In genomic region chr9:98523231-98523901, GRCh38 we compare ENCODE assay signal across 13 cellular contexts.
DNase-seq lines count a peak whose midpoint lies in the region; ATAC-seq and TF ChIP-seq lines count a peak whose summit lies in the region.
"Had no signal": no experiment of that assay in that cellular context is flagged by ENCODE, and none has a peak within 500 bp of the region (broad histone marks: within the 10 kb centered on the region; RNA-seq: fewer than 3 reads in every experiment).

No MANE protein-coding gene starts in this region.

- in situ Hi-C loops in Panc1 (cut with HindIII; ENCODE audit: low pct_unique_long_range_greater_than_20kb, low sequenced_read_pairs) = no loop called here

- H3K27ac ChIP-seq in Panc1 (ENCODE audit: low read length) (no peak overlapping the region), upper lobe of right lung (no peak overlapping the region), tibial nerve (no peak overlapping the region)
- H3K27ac ChIP-seq: SK-N-MC, tibial artery had no signal

- H3K4me3 ChIP-seq in Panc1 (ENCODE audit: low read depth in 2 of 2, low read length in 2 of 2) (no peak overlapping the region), fibroblast of pulmonary artery (replicated peaks; ENCODE audit: low read depth, low read length) (peak overlapping the region; percentile 11), upper lobe of right lung (no peak overlapping the region), tibial nerve (no peak overlapping the region)
- H3K4me3 ChIP-seq: SK-N-MC, tibial artery had no signal

- no TSS peak for BruUV-seq in Panc1 (replicated peaks; lab: Mats Ljungman, UMichigan)

- ATAC-seq in Panc1 (no peak), upper lobe of right lung (peak; percentile 36)
- ATAC-seq: activated CD8-positive, alpha-beta memory T cell treated with anti-CD3 and anti-CD28 coated beads, Interleukin-2, amount 10 ng/mL, durations not matched to agents 7 days and 5 days; natural killer cell had no signal

- TF ChIP-seq CTCF in Panc1 (IDR thresholded peaks at IDR 0.05) = peak; percentile 42
- peak; percentile 78 for TF ChIP-seq CTCF in fibroblast of pulmonary artery (IDR thresholded peaks at IDR 0.05; ENCODE audit: low read length, missing control alignments)
- TF ChIP-seq CTCF in upper lobe of right lung (IDR thresholded peaks at IDR 0.05) = no peak
- no peak for TF ChIP-seq CTCF in tibial nerve (IDR thresholded peaks at IDR 0.05)

- no peaks in the 10 kb centered on the region for H3K27me3 ChIP-seq in Panc1 (ENCODE audit: control insufficient read depth, insufficient read depth, low read length)
- peaks cover 3% of the 10 kb centered on the region for H3K27me3 ChIP-seq in upper lobe of right lung
- H3K27me3 ChIP-seq in tibial nerve = no peaks in the 10 kb centered on the region
- H3K27me3 ChIP-seq: tibial artery had no signal

- WGBS in tibial nerve, 2 donors = 41 to 46% methylated on average over 5 of the region's 5 CpGs

- H3K36me3 ChIP-seq in Panc1 (ENCODE audit: control insufficient read depth, insufficient read depth, low read length) (no peaks in the 10 kb centered on the region), upper lobe of right lung (no peaks in the 10 kb centered on the region), tibial nerve (no peaks in the 10 kb centered on the region)
- H3K36me3 ChIP-seq: tibial artery had no signal

- POLR2A ChIA-PET in Panc1 (lab: Charles Lee) = no interaction called here

- CTCF ChIA-PET in Panc1 (lab: Charles Lee) = interaction anchor here (0.5 to 0.6 kb wide), 2 partner anchors 135 to 1422 kb away, joined by 3 to 6 read pairs; no protein-coding TSS in a partner anchor

- TF ChIP-seq EP300 in tibial nerve (IDR thresholded peaks at IDR 0.05) = no peak

- TF ChIP-seq POLR2A in tibial nerve (IDR thresholded peaks at IDR 0.05) = no peak

- intact Hi-C loops in Panc1 (cut with micrococcal nuclease; ENCODE audit: unreplicated experiment) = no loop called here
- intact Hi-C loops in upper lobe of right lung (cut with DNase I) = no loop called here

- H3K9me3 ChIP-seq in Panc1 (ENCODE audit: control insufficient read depth, insufficient read depth, low read depth, low read length) (no peaks in the 10 kb centered on the region), upper lobe of right lung (no peaks in the 10 kb centered on the region), tibial nerve (peaks cover 0 to 5% (median 0%) of the 10 kb centered on the region in 4 donors)
- H3K9me3 ChIP-seq: tibial artery had no signal

- no peaks in the 10 kb centered on the region for H3K4me1 ChIP-seq in Panc1 (ENCODE audit: control insufficient read depth, insufficient read depth, low read length)
- no peaks in the 10 kb centered on the region for H3K4me1 ChIP-seq in upper lobe of right lung
- no peaks in the 10 kb centered on the region for H3K4me1 ChIP-seq in tibial nerve
- H3K4me1 ChIP-seq: tibial artery had no signal

- DNase-seq in NCI-H748 (lab: John Stamatoyannopoulos, UW; ENCODE audit: unreplicated experiment) = peak; percentile 30
- no peak for DNase-seq in NCI-H748 treated with DMSO at 0.1 percent for 48 hours (lab: John Stamatoyannopoulos, UW)
- DNase-seq in Panc1 (ENCODE audit: low read depth, low spot score) = no peak
- peak; percentile 77 for DNase-seq in fibroblast of pulmonary artery (ENCODE audit: low read depth)
- DNase-seq in upper lobe of right lung = no peak
- DNase-seq in activated naive CD4-positive, alpha-beta T cell treated with anti-CD3 and anti-CD28 coated beads, Interleukin-2, amount 50 U/mL, for 16 hours = no peak
- DNase-seq in NCI-H1930 (lab: John Stamatoyannopoulos, UW) = no peak
- no peak for DNase-seq in tibial nerve (ENCODE audit: low spot score in 2 of 2)
- DNase-seq: activated CD8-positive, alpha-beta memory T cell treated with anti-CD3 and anti-CD28 coated beads, Interleukin-2, amount 10 ng/mL, durations not matched to agents 7 days and 5 days; natural killer cell; NCI-H1417 treated with DMSO at 0.1 percent for 48 hours; tibial artery had no signal

Comparison
In these comparisons a context has a peak if more than half of its experiments do, and no peak if none do; other contexts are left out.
1. DNase-seq: peak in NCI-H748 (single experiment) and fibroblast of pulmonary artery (single experiment); none in NCI-H748 treated with DMSO at 0.1 percent for 48 hours (single experiment), Panc1 (single experiment), upper lobe of right lung (single experiment), activated naive CD4-positive, alpha-beta T cell treated with anti-CD3 and anti-CD28 coated beads, Interleukin-2, amount 50 U/mL, for 16 hours (single experiment), NCI-H1930 (0 of 2) and tibial nerve (0 of 2).
2. CTCF ChIP-seq: peak in Panc1 (single experiment) and fibroblast of pulmonary artery (single experiment); none in upper lobe of right lung (single experiment) and tibial nerve (0 of 5).